Comparison of ENCODE assay signal across 1 cellular context in the genomic region with DNA sequence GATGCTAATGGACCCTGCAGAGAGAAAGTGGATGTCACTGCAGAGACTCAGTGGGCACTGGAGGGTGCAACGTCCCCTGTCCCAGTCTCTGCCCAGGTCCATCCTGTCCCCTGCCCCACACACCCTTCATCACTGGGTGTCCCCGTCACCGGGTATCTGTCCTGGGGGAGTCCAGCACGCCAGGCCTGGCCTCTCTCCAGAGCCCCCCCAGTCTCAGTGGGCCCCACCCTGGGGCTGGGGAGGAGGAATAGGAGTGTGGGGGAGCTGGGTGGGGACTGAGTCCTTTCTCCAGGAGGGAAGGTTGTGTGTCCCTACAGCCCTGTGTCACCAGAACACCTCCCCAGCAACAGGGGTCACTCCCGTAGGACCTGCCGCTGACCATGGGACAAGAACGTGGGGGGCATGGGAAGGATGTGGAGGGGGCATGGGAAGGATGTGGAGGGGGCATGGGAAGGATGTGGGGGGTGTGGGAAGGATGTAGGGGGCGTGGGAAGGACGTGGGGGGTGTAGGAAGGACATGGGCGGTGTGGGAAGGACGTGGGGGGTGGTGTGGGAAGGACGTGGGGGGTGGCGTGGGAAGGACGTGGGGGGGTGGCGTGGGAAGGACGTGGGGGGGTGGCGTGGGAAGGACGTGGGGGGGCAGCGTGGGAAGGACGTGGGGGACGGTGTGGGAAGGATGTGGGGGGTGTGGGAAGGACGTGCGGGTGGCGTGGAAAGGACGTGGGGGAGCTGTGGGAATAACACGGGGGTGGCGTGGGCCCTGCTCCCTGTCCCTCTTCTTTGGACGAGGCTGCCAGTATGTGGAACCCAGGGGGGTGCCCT.
TF ChIP-seq lines count a peak whose summit lies in the region.

No MANE protein-coding gene starts in this region.

TF ChIP-seq in IMR-90, 13 proteins besides CTCF, POLR2A, EP300 and RAD21 (continued from another document):
- TF ChIP-seq, protein P1, sequence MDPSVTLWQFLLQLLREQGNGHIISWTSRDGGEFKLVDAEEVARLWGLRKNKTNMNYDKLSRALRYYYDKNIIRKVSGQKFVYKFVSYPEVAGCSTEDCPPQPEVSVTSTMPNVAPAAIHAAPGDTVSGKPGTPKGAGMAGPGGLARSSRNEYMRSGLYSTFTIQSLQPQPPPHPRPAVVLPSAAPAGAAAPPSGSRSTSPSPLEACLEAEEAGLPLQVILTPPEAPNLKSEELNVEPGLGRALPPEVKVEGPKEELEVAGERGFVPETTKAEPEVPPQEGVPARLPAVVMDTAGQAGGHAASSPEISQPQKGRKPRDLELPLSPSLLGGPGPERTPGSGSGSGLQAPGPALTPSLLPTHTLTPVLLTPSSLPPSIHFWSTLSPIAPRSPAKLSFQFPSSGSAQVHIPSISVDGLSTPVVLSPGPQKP (IDR thresholded peaks at IDR 0.05; ENCODE audit: borderline replicate concordance, low read depth, low read length) = no peak
- TF ChIP-seq RFX5 (IDR thresholded peaks at IDR 0.05; ENCODE audit: low read depth, low read length) (no peak), RCOR1 (IDR thresholded peaks at IDR 0.05; ENCODE audit: insufficient replicate concordance, low read length) (no peak), SMC3 (IDR thresholded peaks at IDR 0.05; ENCODE audit: low read depth, low read length) (no peak), MAZ (IDR thresholded peaks at IDR 0.05; ENCODE audit: borderline replicate concordance, low read depth, low read length) (no peak)
